ENCODE assay signal across 9 cellular contexts in genomic region chr19:48631254-48631653, GRCh38. TPM values are rescaled to one million over a fixed set of nuclear protein-coding genes. Genes with fewer than 3 reads are reported as not detected.
A peak's percentile ranks its signal among the peaks of the same experiment; 100 is the strongest.
DNase-seq lines count a peak whose midpoint lies in the region; ATAC-seq and TF ChIP-seq lines count a peak whose summit lies in the region.
"Had no signal": no experiment of that assay in that cellular context is flagged by ENCODE, and none has a peak within 500 bp of the region (broad histone marks: within the 10 kb centered on the region; RNA-seq: fewer than 3 reads in every experiment).

No MANE protein-coding gene starts in this region.

- CTCF ChIA-PET in activated CD8-positive, alpha-beta T cell treated with anti-CD3 and anti-CD28 coated beads for 36 hours (lab: Charles Lee): no interaction called here
- CTCF ChIA-PET in activated CD8-positive, alpha-beta T cell treated with anti-CD3 and anti-CD28 coated beads, Interleukin-2, amount 10 ng/mL, durations not matched to agents 7 days and 5 days (lab: Charles Lee): interaction anchor here (1.0 to 1.1 kb wide), 2 partner anchors 14 to 47 kb away, joined by 3 read pairs; no protein-coding TSS in a partner anchor

- no peak overlapping the region for H4K5ac ChIP-seq in mesendoderm (ENCODE audit: low read length)

- H2BK15ac ChIP-seq in mesendoderm (replicated peaks; ENCODE audit: low read depth): no peak overlapping the region

- H3K9me3 ChIP-seq in tibial nerve (no peaks in the 10 kb centered on the region), tibial artery (no peaks in the 10 kb centered on the region)

- ATAC-seq in activated CD8-positive, alpha-beta T cell treated with anti-CD3 and anti-CD28 coated beads for 36 hours: no peak
- no peak for ATAC-seq in activated CD8-positive, alpha-beta T cell treated with anti-CD3 and anti-CD28 coated beads, Interleukin-2, amount 10 ng/mL, durations not matched to agents 7 days and 5 days
- no peak for ATAC-seq in HG02870 (IDR thresholded peaks at IDR 0.05; ENCODE audit: unreplicated experiment)

- H3K9ac ChIP-seq in mesendoderm (ENCODE audit: low read length): peak overlapping the region; percentile 76

- no peak for TF ChIP-seq POLR2A in tibial nerve (IDR thresholded peaks at IDR 0.05)

- peaks cover 4% of the 10 kb centered on the region for H3K36me3 Mint-ChIP-seq in activated CD8-positive, alpha-beta T cell treated with anti-CD3 and anti-CD28 coated beads for 36 hours (ENCODE audit: low read depth)
- H3K36me3 Mint-ChIP-seq in activated CD8-positive, alpha-beta T cell treated with anti-CD3 and anti-CD28 coated beads, Interleukin-2, amount 10 ng/mL, durations not matched to agents 7 days and 5 days (ENCODE audit: low read depth): peaks cover 18% of the 10 kb centered on the region

- no peak overlapping the region for H2BK120ac ChIP-seq in mesendoderm (ENCODE audit: low read depth, low read length)

- H3K4ac ChIP-seq in mesendoderm (ENCODE audit: low read depth, low read length): no peak overlapping the region

- H4K8ac ChIP-seq in mesendoderm (ENCODE audit: low read depth, low read length): no peak overlapping the region

- peak overlapping the region; percentile 79 for H3K4me2 ChIP-seq in mesendoderm (ENCODE audit: low read length)

- intact Hi-C loops in activated CD8-positive, alpha-beta T cell treated with anti-CD3 and anti-CD28 coated beads for 36 hours (cut with micrococcal nuclease): loop anchor here (10.0 kb wide), 1 partner anchor 244 kb away; the partner anchor contains the start of gene PPP1R15A
- intact Hi-C loops in tibial artery (cut with DNase I; ENCODE audit: low total_unique reads): no loop called here

- H3K79me1 ChIP-seq in mesendoderm (ENCODE audit: low read length): no peaks in the 10 kb centered on the region

- no peak overlapping the region for H2BK5ac ChIP-seq in mesendoderm (ENCODE audit: low read length)

- H3K56ac ChIP-seq in mesendoderm (ENCODE audit: low read length): peak overlapping the region; percentile 89

- H3K18ac ChIP-seq in mesendoderm (ENCODE audit: low read length): no peak overlapping the region

- no CpG with 5 or more reads among the region's 3 CpGs for WGBS in mesendoderm (ENCODE audit: extremely low coverage, insufficient coverage, low lambda C conversion rate)
- 54 to 67% methylated on average over 3 of the region's 3 CpGs for WGBS in tibial nerve, 2 donors

- H3K4me1 Mint-ChIP-seq in activated CD8-positive, alpha-beta T cell treated with anti-CD3 and anti-CD28 coated beads for 36 hours (ENCODE audit: low read depth): peaks cover 42% of the 10 kb centered on the region
- H3K4me1 Mint-ChIP-seq in activated CD8-positive, alpha-beta T cell treated with anti-CD3 and anti-CD28 coated beads, Interleukin-2, amount 10 ng/mL, durations not matched to agents 7 days and 5 days (ENCODE audit: low read depth): peaks cover 55% of the 10 kb centered on the region

- H3K27ac Mint-ChIP-seq in activated CD8-positive, alpha-beta T cell treated with anti-CD3 and anti-CD28 coated beads for 36 hours: peak overlapping the region; percentile 38
- H3K27ac Mint-ChIP-seq in activated CD8-positive, alpha-beta T cell treated with anti-CD3 and anti-CD28 coated beads, Interleukin-2, amount 10 ng/mL, durations not matched to agents 7 days and 5 days: no peak overlapping the region
- H3K27ac Mint-ChIP-seq: activated naive CD4-positive, alpha-beta T cell treated with anti-CD3 and anti-CD28 coated beads, Interleukin-2, amount 10 ng/mL, durations not matched to agents 7 days and 5 days had no signal

- no peak overlapping the region for H3K23ac ChIP-seq in mesendoderm (ENCODE audit: low read length)

- no peaks in the 10 kb centered on the region for H3K27me3 Mint-ChIP-seq in activated CD8-positive, alpha-beta T cell treated with anti-CD3 and anti-CD28 coated beads for 36 hours
- H3K27me3 Mint-ChIP-seq in activated CD8-positive, alpha-beta T cell treated with anti-CD3 and anti-CD28 coated beads, Interleukin-2, amount 10 ng/mL, durations not matched to agents 7 days and 5 days (ENCODE audit: low read depth): no peaks in the 10 kb centered on the region
- H3K27me3 Mint-ChIP-seq: activated naive CD4-positive, alpha-beta T cell treated with anti-CD3 and anti-CD28 coated beads, Interleukin-2, amount 10 ng/mL, durations not matched to agents 7 days and 5 days had no signal

- H2AK5ac ChIP-seq in mesendoderm (ENCODE audit: low read length): no peak overlapping the region

- no peaks in the 10 kb centered on the region for H3K36me3 ChIP-seq in mesendoderm (ENCODE audit: control insufficient read depth, insufficient read depth, low read length)
- H3K36me3 ChIP-seq in tibial nerve: peaks cover 0 to 61% (median 0%) of the 10 kb centered on the region in 3 donors
- H3K36me3 ChIP-seq in tibial artery: peaks cover 0 to 61% (median 1%) of the 10 kb centered on the region in 3 donors

- no peaks in the 10 kb centered on the region for H3K9me3 Mint-ChIP-seq in activated CD8-positive, alpha-beta T cell treated with anti-CD3 and anti-CD28 coated beads for 36 hours
- H3K9me3 Mint-ChIP-seq in activated CD8-positive, alpha-beta T cell treated with anti-CD3 and anti-CD28 coated beads, Interleukin-2, amount 10 ng/mL, durations not matched to agents 7 days and 5 days (ENCODE audit: insufficient read depth): no peaks in the 10 kb centered on the region
- H3K9me3 Mint-ChIP-seq: activated naive CD4-positive, alpha-beta T cell treated with anti-CD3 and anti-CD28 coated beads, Interleukin-2, amount 10 ng/mL, durations not matched to agents 7 days and 5 days had no signal

- no peaks in the 10 kb centered on the region for H3K79me2 ChIP-seq in mesendoderm (ENCODE audit: control insufficient read depth, insufficient read depth, low read length)

- no peak for TF ChIP-seq EP300 in tibial nerve (IDR thresholded peaks at IDR 0.05)

- H3K27me3 ChIP-seq in mesendoderm (ENCODE audit: insufficient read depth, low read length, poor library complexity): peaks cover 6% of the 10 kb centered on the region
- no peaks in the 10 kb centered on the region for H3K27me3 ChIP-seq in tibial nerve
- H3K27me3 ChIP-seq in tibial artery: no peaks in the 10 kb centered on the region

- H3K27ac ChIP-seq in angular gyrus (ENCODE audit: low read depth, low read length) (peak overlapping the region; percentile 59), mesendoderm (ENCODE audit: low read depth, low read length) (no peak overlapping the region), tibial nerve (peak overlapping the region in 3 of 4 donors; percentile 77 to 81 (median 78)), tibial artery (peak overlapping the region in 1 of 2 donors; percentile 5)

- DNase-seq in activated CD8-positive, alpha-beta T cell treated with anti-CD3 and anti-CD28 coated beads for 36 hours: no peak
- DNase-seq in activated CD8-positive, alpha-beta T cell treated with anti-CD3 and anti-CD28 coated beads, Interleukin-2, amount 10 ng/mL, durations not matched to agents 7 days and 5 days: no peak
- DNase-seq in mesendoderm (no peak), tibial nerve (ENCODE audit: low spot score in 2 of 2) (no peak), tibial artery (no peak)
- no peak for DNase-seq in activated CD4-positive, alpha-beta T cell treated with anti-CD3 and anti-CD28 coated beads, Interleukin-2, amount 50 U/mL, for 1 hour
- DNase-seq: activated naive CD4-positive, alpha-beta T cell treated with anti-CD3 and anti-CD28 coated beads, Interleukin-2, amount 10 ng/mL, durations not matched to agents 7 days and 5 days had no signal

- H3K4me1 ChIP-seq in mesendoderm (ENCODE audit: control insufficient read depth, low read depth, low read length) (peaks cover 12% of the 10 kb centered on the region), tibial nerve (peaks cover 0 to 75% (median 42%) of the 10 kb centered on the region in 4 donors), tibial artery (peaks cover 0 to 50% (median 36%) of the 10 kb centered on the region in 4 donors)

- no peak for TF ChIP-seq CTCF in activated CD8-positive, alpha-beta T cell treated with anti-CD3 and anti-CD28 coated beads for 36 hours (IDR thresholded peaks at IDR 0.05)
- no peak for TF ChIP-seq CTCF in tibial nerve (IDR thresholded peaks at IDR 0.05)
- no peak for TF ChIP-seq CTCF in tibial artery (IDR thresholded peaks at IDR 0.05)

- H3K4me3 Mint-ChIP-seq in activated CD8-positive, alpha-beta T cell treated with anti-CD3 and anti-CD28 coated beads for 36 hours: no peak overlapping the region
- no peak overlapping the region for H3K4me3 Mint-ChIP-seq in activated CD8-positive, alpha-beta T cell treated with anti-CD3 and anti-CD28 coated beads, Interleukin-2, amount 10 ng/mL, durations not matched to agents 7 days and 5 days
- H3K4me3 Mint-ChIP-seq: activated naive CD4-positive, alpha-beta T cell treated with anti-CD3 and anti-CD28 coated beads, Interleukin-2, amount 10 ng/mL, durations not matched to agents 7 days and 5 days had no signal

- H3K4me3 ChIP-seq in mesendoderm (ENCODE audit: low read length) (no peak overlapping the region), tibial nerve (no peak overlapping the region), tibial artery (no peak overlapping the region)

- POLR2A ChIA-PET in activated CD8-positive, alpha-beta T cell treated with anti-CD3 and anti-CD28 coated beads for 36 hours (lab: Charles Lee): interaction anchor here (9.6 kb wide), 1 partner anchor 12 kb away, joined by 154 read pairs; the partner anchor contains the start of genes FAM83E, RPL18 and SPHK2
- POLR2A ChIA-PET in activated CD8-positive, alpha-beta T cell treated with anti-CD3 and anti-CD28 coated beads, Interleukin-2, amount 10 ng/mL, durations not matched to agents 7 days and 5 days (lab: Charles Lee): interaction anchor here (0.6 to 3.1 kb wide), 2 partner anchors 12 to 14 kb away, joined by 3 to 15 read pairs; partner anchors contain the start of genes RPL18 and SPHK2

RNA-seq across cellular contexts. Expression of gene DBP, which starts 5.9 kb away (rescaled TPM):
- 10 to 100 TPM; 10.8 to 13.1 TPM for total RNA-seq in activated CD8-positive, alpha-beta T cell treated with anti-CD3 and anti-CD28 coated beads for 36 hours
- total RNA-seq in activated CD8-positive, alpha-beta T cell treated with anti-CD3 and anti-CD28 coated beads, Interleukin-2, amount 10 ng/mL, durations not matched to agents 7 days and 5 days: 10 to 100 TPM; 17.3 to 18.3 TPM
- 2.0 TPM for polyA plus RNA-seq in mesendoderm (2013, experiment 1 of 2)
- polyA plus RNA-seq in mesendoderm (2013, experiment 2 of 2): 1.9 TPM
- 10 to 100 TPM in 2 of 4 donors, 1 to 10 TPM in 2; 2.4 to 20.1 (median 10.1) TPM for total RNA-seq in tibial nerve

RNA-seq across cellular contexts. Expression of gene SPHK2, which starts 11.9 kb away (rescaled TPM):
- total RNA-seq in activated CD8-positive, alpha-beta T cell treated with anti-CD3 and anti-CD28 coated beads for 36 hours: 10 to 100 TPM; 22.3 to 22.9 TPM
- 10 to 100 TPM; 33.0 to 33.1 TPM for total RNA-seq in activated CD8-positive, alpha-beta T cell treated with anti-CD3 and anti-CD28 coated beads, Interleukin-2, amount 10 ng/mL, durations not matched to agents 7 days and 5 days
- 19.4 TPM for polyA plus RNA-seq in mesendoderm (2013, experiment 1 of 2)
- 20.6 TPM for polyA plus RNA-seq in mesendoderm (2013, experiment 2 of 2)
- 10 to 100 TPM; 28.0 to 34.7 (median 30.1) TPM for total RNA-seq in tibial nerve

RNA-seq across cellular contexts. Expression of gene RPL18, which starts 12.3 kb away (rescaled TPM):
- total RNA-seq in activated CD8-positive, alpha-beta T cell treated with anti-CD3 and anti-CD28 coated beads for 36 hours: 1,000 to 10,000 TPM; 2,304 to 2,324 TPM
- total RNA-seq in activated CD8-positive, alpha-beta T cell treated with anti-CD3 and anti-CD28 coated beads, Interleukin-2, amount 10 ng/mL, durations not matched to agents 7 days and 5 days: 1,000 to 10,000 TPM; 1,371 to 1,433 TPM
- polyA plus RNA-seq in mesendoderm (2013, experiment 1 of 2): 1,890 TPM
- 1,896 TPM for polyA plus RNA-seq in mesendoderm (2013, experiment 2 of 2)
- total RNA-seq in tibial nerve: 1,000 to 10,000 TPM; 2,253 to 3,141 (median 2,490) TPM

RNA-seq across cellular contexts. Expression of gene CA11, which starts 14.7 kb away (rescaled TPM):
- 10 to 100 TPM; 11.1 to 13.0 TPM for total RNA-seq in activated CD8-positive, alpha-beta T cell treated with anti-CD3 and anti-CD28 coated beads for 36 hours
- 1 to 10 TPM; 5.2 to 6.3 TPM for total RNA-seq in activated CD8-positive, alpha-beta T cell treated with anti-CD3 and anti-CD28 coated beads, Interleukin-2, amount 10 ng/mL, durations not matched to agents 7 days and 5 days
- 29.3 TPM for polyA plus RNA-seq in mesendoderm (2013, experiment 1 of 2)
- 31.9 TPM for polyA plus RNA-seq in mesendoderm (2013, experiment 2 of 2)
- 1 to 10 TPM; 3.1 to 5.4 (median 4.0) TPM for total RNA-seq in tibial nerve

RNA-seq across cellular contexts. Expression of gene FAM83E, which starts 16.4 kb away (rescaled TPM):
- total RNA-seq in activated CD8-positive, alpha-beta T cell treated with anti-CD3 and anti-CD28 coated beads for 36 hours: 1 to 10 TPM; 3.8 to 4.7 TPM
- 1 to 10 TPM; 1.7 to 2.3 TPM for total RNA-seq in activated CD8-positive, alpha-beta T cell treated with anti-CD3 and anti-CD28 coated beads, Interleukin-2, amount 10 ng/mL, durations not matched to agents 7 days and 5 days
- 1.4 TPM for polyA plus RNA-seq in mesendoderm (2013, experiment 1 of 2)
- polyA plus RNA-seq in mesendoderm (2013, experiment 2 of 2): 1.7 TPM
- not detected for total RNA-seq in tibial nerve
